Comparison of ENCODE assay signal across 1 cellular context in genomic region chr4:48243429-48243828, GRCh38.
TF ChIP-seq lines count a peak whose summit lies in the region.

No MANE protein-coding gene starts in this region.

TF ChIP-seq in K562, 482 proteins besides CTCF, POLR2A, EP300 and RAD21 (continued from another document and continues in another):
- TF ChIP-seq ATF7 (IDR thresholded peaks at IDR 0.05), result peak; percentile 75
- peak; percentile 95 for TF ChIP-seq NCOR1 (IDR thresholded peaks at IDR 0.05)
- peak; percentile 64 for TF ChIP-seq BRD9 (IDR thresholded peaks at IDR 0.05; ENCODE audit: low read depth, partially characterized antibody)
- no peak for TF ChIP-seq ZFP1 (CRISPR knock-in tag; IDR thresholded peaks at IDR 0.05)
- no peak for TF ChIP-seq NR2C1 (IDR thresholded peaks at IDR 0.05)
- peak; percentile 24; the same call in 1 of the 2 replicates for TF ChIP-seq NR2C1 (tag; IDR thresholded peaks at IDR 0.05)
- TF ChIP-seq TRIM25 (IDR thresholded peaks at IDR 0.05; ENCODE audit: borderline replicate concordance), result no peak
- 0 out of 2 replicates have a peak, but pooled peaks have one; percentile 15 for TF ChIP-seq GATAD2A (IDR thresholded peaks at IDR 0.05)
- no peak for TF ChIP-seq NR4A1 (CRISPR knock-in tag; IDR thresholded peaks at IDR 0.05)
- TF ChIP-seq NR4A1 (tag; IDR thresholded peaks at IDR 0.05), result peak; percentile 47; the same call in 1 of the 2 replicates
- TF ChIP-seq IRF2 (CRISPR knock-in tag; IDR thresholded peaks at IDR 0.05), result no peak
- TF ChIP-seq MITF (IDR thresholded peaks at IDR 0.05), result 0 out of 2 replicates have a peak, but pooled peaks have one; percentile 24
- TF ChIP-seq MBD2 (IDR thresholded peaks at IDR 0.05; ENCODE audit: borderline replicate concordance, low read depth), result 0 out of 2 replicates have a peak, but pooled peaks have one; percentile 33
- peak; percentile 90; the same call in 1 of the 2 replicates for TF ChIP-seq CC2D1A (IDR thresholded peaks at IDR 0.05)
- TF ChIP-seq FOSL1 (tag; conservative IDR thresholded peaks at IDR 0.05), result 0 out of 2 replicates have a peak, but pooled peaks have one; percentile 36
- peak; percentile 93 for TF ChIP-seq SOX6 (IDR thresholded peaks at IDR 0.05)
- peak; percentile 96 for TF ChIP-seq TEAD4 (IDR thresholded peaks at IDR 0.05; ENCODE audit: low read length)
- no peak for TF ChIP-seq TEAD4 (CRISPR knock-in tag; IDR thresholded peaks at IDR 0.05; ENCODE audit: borderline replicate concordance)
- peak; percentile 13 to 47; a peak in 3 of 4 replicates for TF ChIP-seq RCOR1 (IDR thresholded peaks at IDR 0.05; ENCODE audit: borderline replicate concordance in 1 of 2, low read depth in 2 of 2, low read length in 2 of 2)
- TF ChIP-seq L3MBTL2 (IDR thresholded peaks at IDR 0.05), result peak; percentile 64
- peak; percentile 94 for TF ChIP-seq TAL1 (IDR thresholded peaks at IDR 0.05)
- peak; percentile 54; the same call in 1 of the 2 replicates for TF ChIP-seq TOE1 (IDR thresholded peaks at IDR 0.05; ENCODE audit: borderline replicate concordance)
- TF ChIP-seq TOE1 (CRISPR knock-in tag; IDR thresholded peaks at IDR 0.05; ENCODE audit: borderline replicate concordance, low read depth), result no peak
- 0 out of 2 replicates have a peak, but pooled peaks have one; percentile 18 for TF ChIP-seq HES1 (IDR thresholded peaks at IDR 0.05; ENCODE audit: low read depth)
- peak; percentile 80 for TF ChIP-seq DPF2 (IDR thresholded peaks at IDR 0.05)
- TF ChIP-seq TRIM24 (IDR thresholded peaks at IDR 0.05), result peak; percentile 89 to 95
- TF ChIP-seq STAT5A (IDR thresholded peaks at IDR 0.05; ENCODE audit: borderline replicate concordance, low read length), result peak; percentile 82
- TF ChIP-seq TFAP4 (CRISPR knock-in tag; IDR thresholded peaks at IDR 0.05; ENCODE audit: borderline replicate concordance), result no peak; the same call in 1 of the 2 replicates
- 0 out of 2 replicates have a peak, but pooled peaks have one; percentile 31 for TF ChIP-seq LCOR (CRISPR knock-in tag; IDR thresholded peaks at IDR 0.05)
- peak; percentile 96 for TF ChIP-seq CBFA2T3 (IDR thresholded peaks at IDR 0.05)
- TF ChIP-seq ELF1 (tag; IDR thresholded peaks at IDR 0.05), result no peak
- peak; percentile 47 for TF ChIP-seq MGA (IDR thresholded peaks at IDR 0.05)
- peak; percentile 94 for TF ChIP-seq ARID1B (IDR thresholded peaks at IDR 0.05)
- peak; percentile 14; the same call in 1 of the 2 replicates for TF ChIP-seq PKNOX1 (IDR thresholded peaks at IDR 0.05)
- TF ChIP-seq ARNT (IDR thresholded peaks at IDR 0.05), result peak in 1 of 2 experiments; percentile 53; a peak in 1 of 4 replicates
- TF ChIP-seq TSC22D4 (tag; IDR thresholded peaks at IDR 0.05), result no peak
- TF ChIP-seq ATF3 (IDR thresholded peaks at IDR 0.05), result peak; percentile 77
- no peak for TF ChIP-seq ATF3 (CRISPR knock-in tag; conservative IDR thresholded peaks at IDR 0.05)
- peak; percentile 85 for TF ChIP-seq HDAC3 (IDR thresholded peaks at IDR 0.05; ENCODE audit: borderline replicate concordance, partially characterized antibody)
- peak; percentile 82 for TF ChIP-seq ZBTB43 (CRISPR knock-in tag; IDR thresholded peaks at IDR 0.05)
- TF ChIP-seq MTA2 (IDR thresholded peaks at IDR 0.05; ENCODE audit: low read depth), result peak; percentile 88
- TF ChIP-seq CBFA2T2 (conservative IDR thresholded peaks at IDR 0.05), result peak; percentile 94
- TF ChIP-seq GATA2 (CRISPR knock-in tag; IDR thresholded peaks at IDR 0.05), result peak; percentile 81
- peak; percentile 24 for TF ChIP-seq MEIS2 (IDR thresholded peaks at IDR 0.05; ENCODE audit: partially characterized antibody)
- TF ChIP-seq XRCC4 (IDR thresholded peaks at IDR 0.05; ENCODE audit: extremely low read depth, insufficient read depth, insufficient read length), result no peak
- TF ChIP-seq HDAC2 (IDR thresholded peaks at IDR 0.05), result 0 out of 2 replicates have a peak, but pooled peaks have one; percentile 45
